13 cellular contexts compared by ENCODE assay signal in genomic region chr7:19146699-19147098, GRCh38. TPM values are rescaled to one million over a fixed set of nuclear protein-coding genes. Genes with fewer than 3 reads are reported as not detected.
DNase-seq lines count a peak whose midpoint lies in the region; ATAC-seq, FAIRE-seq and TF ChIP-seq lines count a peak whose summit lies in the region.
"Had no signal": no experiment of that assay in that cellular context is flagged by ENCODE, and none has a peak within 500 bp of the region (broad histone marks: within the 10 kb centered on the region; RNA-seq: fewer than 3 reads in every experiment).

No MANE protein-coding gene starts in this region.

- no TSS peak for BruUV-seq in GM12878 (replicated peaks; lab: Mats Ljungman, UMichigan)

- CTCF ChIA-PET in GM12878 (lab: Yijun Ruan, JAX) = no interaction called here
- CTCF ChIA-PET in CD4-positive, alpha-beta memory T cell (lab: Charles Lee; ENCODE audit: partially characterized antibody) = no interaction called here

- H3K27ac Mint-ChIP-seq in CD4-positive, alpha-beta memory T cell = no peak overlapping the region

- H3K36me3 ChIP-seq in Karpas-422 (ENCODE audit: insufficient read depth, low read length) = no peaks in the 10 kb centered on the region
- H3K36me3 ChIP-seq in GM12878 (ENCODE audit: control insufficient read depth in 2 of 2, insufficient read depth in 2 of 2, low read length in 1 of 2) = no peaks in the 10 kb centered on the region
- no peaks in the 10 kb centered on the region for H3K36me3 ChIP-seq in CD4-positive, alpha-beta memory T cell (ENCODE audit: insufficient read depth, low read length)
- H3K36me3 ChIP-seq: BLaER1 had no signal

- no peak for TF ChIP-seq EP300 in GM12878 (IDR thresholded peaks at IDR 0.05; ENCODE audit: borderline replicate concordance in 1 of 2, control insufficient read depth in 1 of 2, low read depth in 2 of 2, low read length in 2 of 2)

- H3K27me3 Mint-ChIP-seq in CD4-positive, alpha-beta memory T cell = peaks cover 12 to 15% of the 10 kb centered on the region in 2 donors

- H3K4me1 ChIP-seq in Karpas-422 (ENCODE audit: low read length) (no peaks in the 10 kb centered on the region), GM12878 (ENCODE audit: control insufficient read depth, insufficient read depth, low read length) (no peaks in the 10 kb centered on the region)
- H3K4me1 ChIP-seq in CD4-positive, alpha-beta memory T cell (ENCODE audit: insufficient read depth, low read length) = no peaks in the 10 kb centered on the region
- H3K4me1 ChIP-seq: BLaER1 had no signal

- 0 out of 2 replicates have a peak, but pooled peaks cover 3% of the 10 kb centered on the region for H3K9me2 ChIP-seq in Karpas-422 (replicated peaks; ENCODE audit: insufficient read depth, low read length)

- no peaks in the 10 kb centered on the region for H3K36me3 Mint-ChIP-seq in CD4-positive, alpha-beta memory T cell

- H3K79me2 ChIP-seq in Karpas-422 (ENCODE audit: low read length) = no peaks in the 10 kb centered on the region
- H3K79me2 ChIP-seq in GM12878 (ENCODE audit: control insufficient read depth, insufficient read depth, low read length) = no peaks in the 10 kb centered on the region

- FAIRE-seq in GM12878 (lab: Jason Lieb, UNC) = no peak

- DNase-seq in ELR (ENCODE audit: low read depth) = peak; percentile 32
- peak; percentile 47 for DNase-seq in Karpas-422
- no peak for DNase-seq in GM12878 (ENCODE audit: low read depth, low spot score)
- DNase-seq in iPS-NIHi7 (ENCODE audit: extremely low spot score) = peak; percentile 29
- DNase-seq in CD4-positive, alpha-beta memory T cell = no peak
- DNase-seq in effector CD8-positive, alpha-beta T cell (lab: John Stamatoyannopoulos, UW) = no peak
- DNase-seq: NCI-H1436 had no signal

- WGBS in GM12878 (ENCODE audit: insufficient coverage, insufficient replicate concordance, low lambda C conversion rate, missing lambda C conversion rate) = 0% methylated on average over 4 of the region's 4 CpGs

- H3K4me3 ChIP-seq in Karpas-422 (ENCODE audit: low read length) (no peak overlapping the region), GM12878 (no peak overlapping the region)
- no peak overlapping the region for H3K4me3 ChIP-seq in CD4-positive, alpha-beta memory T cell (ENCODE audit: low read length in 2 of 2)
- H3K4me3 ChIP-seq: BLaER1 had no signal

- no peaks in the 10 kb centered on the region for H3K27me3 ChIP-seq in Karpas-422 (ENCODE audit: low read length)
- H3K27me3 ChIP-seq in GM12878 (replicated peaks in 1 of 2; ENCODE audit: control insufficient read depth in 2 of 2, insufficient read depth in 2 of 2, low read length in 1 of 2) = peaks cover 2 to 5% of the 10 kb centered on the region in 2 experiments; a peak in 3 of 4 replicates
- H3K27me3 ChIP-seq in CD4-positive, alpha-beta memory T cell (ENCODE audit: insufficient read depth, low read length) = no peaks in the 10 kb centered on the region
- H3K27me3 ChIP-seq: BLaER1 had no signal

- H3K27ac ChIP-seq in Karpas-422 (ENCODE audit: low read length) = no peak overlapping the region
- H3K27ac ChIP-seq in GM12878 (ENCODE audit: control insufficient read depth, insufficient read depth) = no peak overlapping the region
- H3K27ac ChIP-seq in CD4-positive, alpha-beta memory T cell (ENCODE audit: low read depth, low read length) = no peak overlapping the region
- H3K27ac ChIP-seq: BLaER1 had no signal

- SMC1A ChIA-PET in GM12878 (lab: Charles Lee; ENCODE audit: uncharacterized antibody, unreplicated experiment) = no interaction called here

- intact Hi-C loops in GM12878 (cut with micrococcal nuclease; ENCODE audit: unreplicated experiment) = no loop called here
- intact Hi-C loops in CD4-positive, alpha-beta memory T cell (cut with micrococcal nuclease) = no loop called here

- no peak for TF ChIP-seq CTCF in GM12878 (IDR thresholded peaks at IDR 0.05 in 2 of 3, conservative IDR thresholded peaks at IDR 0.05 in 1 of 3; ENCODE audit: control insufficient read depth in 2 of 3, extremely low read depth in 1 of 3, insufficient read depth in 1 of 3, low read depth in 3 of 3, low read length in 3 of 3)

- ATAC-seq in GM12878 (no peak), GM19452 (IDR thresholded peaks at IDR 0.05; ENCODE audit: unreplicated experiment) (no peak), GM19463 (IDR thresholded peaks at IDR 0.05; ENCODE audit: unreplicated experiment) (no peak)

- TF ChIP-seq RAD21 in GM12878 (IDR thresholded peaks at IDR 0.05; ENCODE audit: insufficient read depth, low read depth, low read length) = no peak

- peaks cover 0 to 26% (median 10%) of the 10 kb centered on the region in 8 donors for H3K9me3 Mint-ChIP-seq in CD4-positive, alpha-beta memory T cell

- H4K20me1 ChIP-seq in Karpas-422 (ENCODE audit: insufficient read depth, low read depth, low read length) (no peaks in the 10 kb centered on the region), GM12878 (ENCODE audit: control insufficient read depth, insufficient read depth) (no peaks in the 10 kb centered on the region)
- H4K20me1 ChIP-seq: BLaER1 had no signal

- H3K9me3 ChIP-seq in Karpas-422 (ENCODE audit: low read length) (no peaks in the 10 kb centered on the region), GM12878 (replicated peaks; ENCODE audit: control insufficient read depth, insufficient read depth, low read length) (no peaks in the 10 kb centered on the region)
- no peaks in the 10 kb centered on the region for H3K9me3 ChIP-seq in CD4-positive, alpha-beta memory T cell (ENCODE audit: control insufficient read depth in 1 of 2, low read length in 2 of 2)

- no peak overlapping the region for H3K4me3 Mint-ChIP-seq in CD4-positive, alpha-beta memory T cell

- no peak for TF ChIP-seq POLR2A in GM12878 (IDR thresholded peaks at IDR 0.05; ENCODE audit: low read depth, low read length)

- H2AFZ ChIP-seq in Karpas-422 (ENCODE audit: low read length) (no peak overlapping the region), GM12878 (ENCODE audit: control insufficient read depth, low read depth, low read length) (no peak overlapping the region)

- H3K9ac ChIP-seq in Karpas-422 (ENCODE audit: low read length) (no peak overlapping the region), GM12878 (ENCODE audit: control insufficient read depth, insufficient read depth, low read length) (no peak overlapping the region)
- H3K9ac ChIP-seq: BLaER1 had no signal

- no peak overlapping the region for H3K4me2 ChIP-seq in Karpas-422 (ENCODE audit: low read depth, low read length, poor library complexity, severe bottlenecking)
- no peak overlapping the region for H3K4me2 ChIP-seq in GM12878 (ENCODE audit: control insufficient read depth, insufficient read depth)
- H3K4me2 ChIP-seq: BLaER1 had no signal

- in situ Hi-C loops in GM12878 (cut with MboI) = no loop called here

- RAD21 ChIA-PET in GM12878 (lab: Charles Lee; ENCODE audit: unreplicated experiment) = no interaction called here

- POLR2A ChIA-PET in GM12878 (lab: Charles Lee) = no interaction called here
- POLR2A ChIA-PET in CD4-positive, alpha-beta memory T cell (lab: Charles Lee; ENCODE audit: partially characterized antibody) = no interaction called here

- no peaks in the 10 kb centered on the region for H3K4me1 Mint-ChIP-seq in CD4-positive, alpha-beta memory T cell

TF ChIP-seq in GM12878, 131 proteins besides CTCF, POLR2A, EP300 and RAD21 (continues in another document):
- TF ChIP-seq RUNX3 (IDR thresholded peaks at IDR 0.05; ENCODE audit: low read length) = peak; percentile 18; the same call in 1 of the 2 replicates
- no peak for TF ChIP-seq FOS (IDR thresholded peaks at IDR 0.05; ENCODE audit: borderline replicate concordance, extremely low read depth, insufficient read length)

RNA-seq across cellular contexts. Expression of gene FERD3L, which starts 1.5 kb away (rescaled TPM):
- total RNA-seq in Karpas-422 (2014; rRNA removed; shearing (Covaris generic); ENCODE audit: low replicate concordance) = not detected in 2 replicates
- total RNA-seq in GM12878 (2013; cell fraction: nucleolus; rRNA removed) = not detected in 2 replicates
- total RNA-seq in GM12878 (2014; rRNA removed) (not detected in 2 replicates), GM12878 (2014; rRNA removed; fragmentation: Illumina TruSeq; extraction: Trizol) (not detected in 2 replicates), GM12878 (2021) (not detected in 2 replicates)
- not detected for polyA plus RNA-seq in GM12878 (2011; ENCODE audit: low read depth)
- polyA plus RNA-seq in GM12878 (2011; rRNA removed) (not detected in 2 replicates), GM12878 (2014; fragmentation: Illumina TruSeq; extraction: Trizol) (not detected in 2 replicates), GM12878 (2014; fragmentation: Nextera tagmentation; extraction: Ambion mirVana) (not detected), GM12878 (2014; rRNA removed) (not detected in 2 replicates), GM12878 (2016; fragmentation: Nextera tagmentation; extraction: Ambion mirVana) (not detected)
- polyA plus RNA-seq in GM12878 (2011; cell fraction: cytosol; rRNA removed) = not detected in 2 replicates
- polyA plus RNA-seq in GM12878 (2011; cell fraction: nucleus; rRNA removed) = not detected in 2 replicates
- not detected in 2 replicates for polyA plus RNA-seq in GM12878 (2012)
- polyA minus RNA-seq in GM12878 (2011; rRNA and poly(A)+ RNA removed) = not detected in 2 replicates
- not detected in 2 replicates for polyA minus RNA-seq in GM12878 (2011; cell fraction: cytosol; rRNA and poly(A)+ RNA removed)
- polyA minus RNA-seq in GM12878 (2011; cell fraction: nucleus; rRNA and poly(A)+ RNA removed) = not detected in 2 replicates
- not detected for total RNA-seq in CD4-positive, alpha-beta memory T cell
- polyA plus RNA-seq in CD4-positive, alpha-beta memory T cell = not detected
- total RNA-seq: OCI-LY7, pulmonary artery endothelial cell, temporal lobe had no signal

RNA-seq across cellular contexts. Expression of gene TWIST1, which starts 29.3 kb away (rescaled TPM):
- total RNA-seq in Karpas-422 (2014; rRNA removed; shearing (Covaris generic); ENCODE audit: low replicate concordance) = not detected in 2 replicates
- total RNA-seq in GM12878 (2013; cell fraction: nucleolus; rRNA removed) = not detected in 2 replicates
- total RNA-seq in GM12878 (2014; rRNA removed) = not detected in 2 replicates
- not detected in 2 replicates for total RNA-seq in GM12878 (2014; rRNA removed; fragmentation: Illumina TruSeq; extraction: Trizol)
- not detected in 2 replicates for total RNA-seq in GM12878 (2021)
- not detected for polyA plus RNA-seq in GM12878 (2011; ENCODE audit: low read depth)
- polyA plus RNA-seq in GM12878 (2011; rRNA removed) = not detected in 2 replicates
- not detected in 2 replicates for polyA plus RNA-seq in GM12878 (2011; cell fraction: cytosol; rRNA removed)
- not detected in 2 replicates for polyA plus RNA-seq in GM12878 (2011; cell fraction: nucleus; rRNA removed)
- polyA plus RNA-seq in GM12878 (2012) = not detected in 2 replicates
- not detected in 2 replicates for polyA plus RNA-seq in GM12878 (2014; fragmentation: Illumina TruSeq; extraction: Trizol)
- not detected for polyA plus RNA-seq in GM12878 (2014; fragmentation: Nextera tagmentation; extraction: Ambion mirVana)
- polyA plus RNA-seq in GM12878 (2014; rRNA removed) = not detected in 2 replicates
- not detected for polyA plus RNA-seq in GM12878 (2016; fragmentation: Nextera tagmentation; extraction: Ambion mirVana)
- polyA minus RNA-seq in GM12878 (2011; rRNA and poly(A)+ RNA removed) = not detected in 2 replicates
- polyA minus RNA-seq in GM12878 (2011; cell fraction: cytosol; rRNA and poly(A)+ RNA removed) = not detected in 2 replicates
- polyA minus RNA-seq in GM12878 (2011; cell fraction: nucleus; rRNA and poly(A)+ RNA removed) = not detected in 2 replicates
- not detected for total RNA-seq in CD4-positive, alpha-beta memory T cell
- not detected for polyA plus RNA-seq in CD4-positive, alpha-beta memory T cell
- total RNA-seq: OCI-LY7 had no signal

Comparison
In these comparisons a context has a peak if more than half of its experiments do, and no peak if none do; other contexts are left out.
1. DNase-seq: peak in ELR (single experiment), Karpas-422 (single experiment) and iPS-NIHi7 (single experiment); none in GM12878 (single experiment), CD4-positive, alpha-beta memory T cell (0 of 5) and effector CD8-positive, alpha-beta T cell (single experiment).